ENCODE assay signal across 18 cellular contexts in the genomic region with DNA sequence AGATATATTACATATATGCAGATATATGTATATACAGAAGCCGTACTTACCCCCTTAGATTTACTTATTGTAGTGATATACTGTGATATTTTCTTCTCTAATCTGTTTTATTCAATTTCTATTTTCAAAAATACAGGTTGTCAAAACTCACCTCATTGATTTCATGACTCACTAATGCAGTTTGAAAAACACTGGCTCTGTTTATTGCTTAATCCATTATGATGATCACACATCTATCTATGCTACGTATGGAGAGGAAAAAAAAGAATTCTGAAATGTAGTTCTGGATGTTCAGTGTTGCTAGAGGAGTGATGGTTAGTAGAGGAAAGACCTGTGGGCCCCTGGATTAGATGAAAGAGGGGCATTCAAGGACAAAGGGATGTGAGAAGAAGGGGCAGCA.
A peak's percentile ranks its signal among the peaks of the same experiment; 100 is the strongest.
DNase-seq lines count a peak whose midpoint lies in the region; ATAC-seq, FAIRE-seq and TF ChIP-seq lines count a peak whose summit lies in the region.
"Had no signal": no experiment of that assay in that cellular context is flagged by ENCODE, and none has a peak within 500 bp of the region (broad histone marks: within the 10 kb centered on the region; RNA-seq: fewer than 3 reads in every experiment).

No MANE protein-coding gene starts in this region.

- no peak overlapping the region for H3K4me2 ChIP-seq in mammary epithelial cell (ENCODE audit: insufficient read depth, low read depth, low read length)

- H3K36me3 ChIP-seq in RWPE2 (ENCODE audit: low read depth) = no peaks in the 10 kb centered on the region
- H3K36me3 ChIP-seq in mammary epithelial cell (ENCODE audit: insufficient read depth, low read length) = no peaks in the 10 kb centered on the region
- no peaks in the 10 kb centered on the region for H3K36me3 ChIP-seq in right lobe of liver
- H3K36me3 ChIP-seq: BE2C, HAP-1 had no signal

- H3K27ac ChIP-seq in RWPE2 (ENCODE audit: poor library complexity, severe bottlenecking) = peak overlapping the region; percentile 89
- no peak overlapping the region for H3K27ac ChIP-seq in mammary epithelial cell (ENCODE audit: insufficient read depth, low read depth, low read length)
- no peak overlapping the region for H3K27ac ChIP-seq in right lobe of liver
- H3K27ac ChIP-seq: GM23248 had no signal

- no TSS peak for BruUV-seq in mammary epithelial cell (replicated peaks; lab: Mats Ljungman, UMichigan)

- no peaks in the 10 kb centered on the region for H4K20me1 ChIP-seq in mammary epithelial cell (ENCODE audit: insufficient read depth, low read length)

- no peaks in the 10 kb centered on the region for H3K79me2 ChIP-seq in mammary epithelial cell (ENCODE audit: insufficient read depth, low read length)

- H3K4me1 ChIP-seq in RWPE2 (ENCODE audit: insufficient read depth, poor library complexity, severe bottlenecking) (peaks cover 22% of the 10 kb centered on the region), mammary epithelial cell (ENCODE audit: insufficient read depth, low read length) (peaks cover 22% of the 10 kb centered on the region), right lobe of liver (no peaks in the 10 kb centered on the region)
- H3K4me1 ChIP-seq: HAP-1 had no signal

- no peak for TF ChIP-seq POLR2A in right lobe of liver (IDR thresholded peaks at IDR 0.05)

- dilution Hi-C loops in mammary epithelial cell (cut with HindIII; ENCODE audit: low sequenced_read_pairs) = no loop called here

- H2AFZ ChIP-seq in mammary epithelial cell (ENCODE audit: low read depth, low read length) = no peak overlapping the region
- H2AFZ ChIP-seq: GM23248 had no signal

- WGBS in mammary epithelial cell (ENCODE audit: low coverage, missing lambda C conversion rate) = 85% methylated on average over 2 of the region's 2 CpGs
- WGBS in right lobe of liver (ENCODE audit: insufficient coverage, low coverage, low lambda C conversion rate, missing lambda C conversion rate) = 81% methylated on average over 2 of the region's 2 CpGs

- no peak for FAIRE-seq in GM19239 (lab: Jason Lieb, UNC)
- FAIRE-seq: GM12878 had no signal

- TF ChIP-seq CTCF in RWPE2 (IDR thresholded peaks at IDR 0.05; ENCODE audit: poor library complexity, severe bottlenecking) (no peak), mammary epithelial cell (conservative IDR thresholded peaks at IDR 0.05 in 1 of 2, IDR thresholded peaks at IDR 0.05 in 1 of 2; ENCODE audit: extremely low read depth in 1 of 2, insufficient read depth in 1 of 2, low read depth in 1 of 2, low read length in 2 of 2) (no peak), epithelial cell of esophagus (IDR thresholded peaks at IDR 0.05; ENCODE audit: insufficient read depth, low read depth, low read length, missing control alignments) (no peak), right lobe of liver (IDR thresholded peaks at IDR 0.05) (no peak)

- H3K4me3 ChIP-seq in RWPE2 (ENCODE audit: severe bottlenecking) = no peak overlapping the region
- H3K4me3 ChIP-seq in mammary epithelial cell (replicated peaks in 1 of 3; ENCODE audit: insufficient read depth in 1 of 3, low read depth in 2 of 3, low read length in 3 of 3) = no peak overlapping the region
- no peak overlapping the region for H3K4me3 ChIP-seq in epithelial cell of esophagus (ENCODE audit: low read length)
- H3K4me3 ChIP-seq in right lobe of liver = no peak overlapping the region
- H3K4me3 ChIP-seq: GM12878, GM23248, HAP-1 had no signal

- H3K9ac ChIP-seq in mammary epithelial cell (ENCODE audit: insufficient read depth, low read length) = no peak overlapping the region
- H3K9ac ChIP-seq: GM23248 had no signal

- H3K27me3 ChIP-seq in RWPE2 (ENCODE audit: insufficient read depth, poor library complexity, severe bottlenecking) (no peaks in the 10 kb centered on the region), mammary epithelial cell (ENCODE audit: insufficient read depth, low read length) (no peaks in the 10 kb centered on the region), right lobe of liver (no peaks in the 10 kb centered on the region)
- H3K27me3 ChIP-seq: BE2C had no signal

- DNase-seq in RWPE2 (ENCODE audit: low spot score) (no peak), mammary epithelial cell (peak; percentile 41), epithelial cell of esophagus (ENCODE audit: low read depth) (peak; percentile 57), GM19239 (ENCODE audit: insufficient read length, low spot score) (no peak), SW480 (ENCODE audit: low spot score) (no peak), right lobe of liver (no peak)
- DNase-seq: BE2C; C1 segment of cervical spinal cord; CD4-positive, CD25-positive, alpha-beta regulatory T cell; CD8-positive, alpha-beta memory T cell; COR-L47; DMS 273 treated with DMSO at 0.1 percent for 48 hours; DMS53; DND-41; EL; GM23248 had no signal

- H3K9me3 ChIP-seq in RWPE2 (ENCODE audit: severe bottlenecking) = no peaks in the 10 kb centered on the region
- peaks cover 1% of the 10 kb centered on the region for H3K9me3 ChIP-seq in mammary epithelial cell (replicated peaks; ENCODE audit: insufficient read depth, low read length)
- peaks cover 0 to 2% (median 0%) of the 10 kb centered on the region in 4 donors for H3K9me3 ChIP-seq in right lobe of liver
- H3K9me3 ChIP-seq: BE2C, HAP-1 had no signal

- intact Hi-C loops in mammary epithelial cell (cut with micrococcal nuclease) = no loop called here
- intact Hi-C loops in right lobe of liver (cut with DNase I) = no loop called here

- in situ Hi-C loops in mammary epithelial cell (cut with MboI; ENCODE audit: low sequenced_read_pairs in 2 of 2) = no loop called here

- CTCF ChIA-PET in mammary epithelial cell (lab: Charles Lee; ENCODE audit: low non-redundant PET) = no interaction called here

- ATAC-seq in RWPE2 (ENCODE audit: low read depth) = no peak
- ATAC-seq in right lobe of liver = no peak
- ATAC-seq: GM12878 had no signal

Comparison
In these comparisons a context has a peak if more than half of its experiments do, and no peak if none do; other contexts are left out.
1. DNase-seq: peak in mammary epithelial cell (single experiment) and epithelial cell of esophagus (single experiment); none in RWPE2 (single experiment), GM19239 (single experiment), SW480 (single experiment) and right lobe of liver (0 of 3).